Comparison of ENCODE assay signal across 8 cellular contexts in the genomic region with DNA sequence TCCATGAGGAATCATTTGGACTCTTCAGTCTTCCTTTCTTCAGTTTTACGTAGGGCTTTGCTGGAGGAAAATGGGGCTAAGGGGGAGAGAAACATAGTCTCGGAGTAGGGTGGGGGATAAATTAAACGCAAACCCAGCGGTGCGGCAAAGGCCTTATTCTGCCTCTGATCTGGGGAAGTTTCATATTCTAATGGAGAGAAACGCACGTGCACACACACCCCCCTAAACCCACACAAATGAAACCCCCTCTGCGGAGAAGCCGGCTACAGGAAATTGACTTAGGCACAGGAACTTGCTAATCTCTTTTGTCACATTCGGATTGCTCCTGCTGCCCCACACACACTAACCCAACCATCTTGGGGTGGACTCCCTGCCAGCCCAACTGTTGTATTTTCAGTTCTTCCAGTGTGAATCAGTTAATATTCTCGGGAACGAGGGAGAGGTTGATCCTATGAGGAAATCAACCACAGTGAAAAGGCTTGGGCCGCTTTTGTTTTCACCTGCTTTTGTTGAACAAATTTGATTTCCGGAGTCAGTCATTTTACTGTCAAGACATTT. TPM values are rescaled to one million over a fixed set of nuclear protein-coding genes. Genes with fewer than 3 reads are reported as not detected.
DNase-seq lines count a peak whose midpoint lies in the region; ATAC-seq and TF ChIP-seq lines count a peak whose summit lies in the region.

TSS of gene RHOH (plus strand) at position 308 of the 558 bp plus-strand sequence. CDS start 46,356 bp downstream, outside the sequence.

- POLR2A ChIA-PET in naive thymus-derived CD8-positive, alpha-beta T cell (lab: Charles Lee) = interaction anchor here (0.5 to 8.8 kb wide), 25 partner anchors 10 to 140 kb away, joined by 3 to 244 read pairs (median 12); partner anchors contain the start of gene N4BP2

- peak within 1 kb of the TSS; percentile 94 to 100 (median 98) for H3K4me3 Mint-ChIP-seq in naive thymus-derived CD8-positive, alpha-beta T cell

- no peak within 1 kb of the TSS for H3K18ac ChIP-seq in trophoblast cell (ENCODE audit: low read length)

- 54 to 62% methylated on average over 14 of the region's 14 CpGs for WGBS in thyroid gland, 2 donors
- WGBS in testis, 2 donors = 52 to 58% methylated on average over 14 of the region's 14 CpGs
- no CpG with 5 or more reads among the region's 14 CpGs for WGBS in trophoblast cell (ENCODE audit: extremely low coverage, insufficient coverage, insufficient read length)

- H4K12ac ChIP-seq in trophoblast cell (ENCODE audit: low read depth, low read length) = no peak within 1 kb of the TSS

- TF ChIP-seq POLR2A in thyroid gland (IDR thresholded peaks at IDR 0.05) (no peak), testis (IDR thresholded peaks at IDR 0.05) (no peak)

- H3K4me1 Mint-ChIP-seq in naive thymus-derived CD8-positive, alpha-beta T cell = peaks cover 35 to 71% (median 60%) of the 10 kb centered on the region in 4 donors

- peaks cover 30 to 40% (median 35%) of the 10 kb centered on the region in 3 donors for H3K36me3 Mint-ChIP-seq in naive thymus-derived CD8-positive, alpha-beta T cell

- H3K36me3 ChIP-seq in thyroid gland (no peaks in the 10 kb centered on the region), testis (ENCODE audit: low read depth, missing control alignments) (no peaks in the 10 kb centered on the region), trophoblast cell (ENCODE audit: control insufficient read depth in 1 of 2, insufficient read depth in 2 of 2, low read length in 2 of 2) (no peaks in the 10 kb centered on the region)

- no peak within 1 kb of the TSS for H2AK5ac ChIP-seq in trophoblast cell (ENCODE audit: low read length)

- no peak within 1 kb of the TSS for H3K4ac ChIP-seq in trophoblast cell (ENCODE audit: low read depth, low read length)

- H3K23ac ChIP-seq in trophoblast cell (ENCODE audit: low read length) = no peak within 1 kb of the TSS

- H3K79me2 ChIP-seq in trophoblast cell (ENCODE audit: control insufficient read depth, insufficient read depth, low read length, poor library complexity) = no peaks in the 10 kb centered on the region

- H3K27me3 ChIP-seq in thyroid gland = no peaks in the 10 kb centered on the region
- no peaks in the 10 kb centered on the region for H3K27me3 ChIP-seq in testis
- H3K27me3 ChIP-seq in trophoblast cell (ENCODE audit: insufficient read depth, low read length) = no peaks in the 10 kb centered on the region

- H3K27ac Mint-ChIP-seq in naive thymus-derived CD8-positive, alpha-beta T cell = peak within 1 kb of the TSS; percentile 94 to 100 (median 99)

- H3K14ac ChIP-seq in trophoblast cell (ENCODE audit: low read length) = no peak within 1 kb of the TSS

- peak; percentile 22 for DNase-seq in NK-92 (lab: John Stamatoyannopoulos, UW; ENCODE audit: unreplicated experiment)
- peak; percentile 45 for DNase-seq in activated T-helper 1 cell treated with Interleukin-2 at 50 U/mL for 16 hours (ENCODE audit: low read depth)
- peak; percentile 48 to 94 (median 88) for DNase-seq in naive thymus-derived CD8-positive, alpha-beta T cell
- DNase-seq in HuH-7.5 (ENCODE audit: low spot score) = no peak
- no peak for DNase-seq in thyroid gland
- DNase-seq in testis = no peak
- DNase-seq in trophoblast cell = no peak

- H3K4me2 ChIP-seq in trophoblast cell (ENCODE audit: low read length) = no peak within 1 kb of the TSS

- H3K79me1 ChIP-seq in trophoblast cell (ENCODE audit: low read length) = peaks cover 3% of the 10 kb centered on the region

- H2BK5ac ChIP-seq in trophoblast cell (ENCODE audit: low read depth, low read length, poor library complexity) = no peak within 1 kb of the TSS

- no peak within 1 kb of the TSS for H2BK120ac ChIP-seq in trophoblast cell (ENCODE audit: insufficient read depth, low read length, poor library complexity)

- H3K9ac ChIP-seq in trophoblast cell (ENCODE audit: low read length) = no peak within 1 kb of the TSS

- no peaks in the 10 kb centered on the region for H3K4me1 ChIP-seq in thyroid gland
- no peaks in the 10 kb centered on the region for H3K4me1 ChIP-seq in testis
- H3K4me1 ChIP-seq in trophoblast cell (ENCODE audit: control insufficient read depth in 1 of 2, insufficient read depth in 2 of 2, low read length in 2 of 2) = peaks cover 13 to 20% of the 10 kb centered on the region in 2 experiments

- peak within 1 kb of the TSS; percentile 99 for H3K4me3 ChIP-seq in GM12875 (ENCODE audit: low read depth, low read length)
- no peak within 1 kb of the TSS for H3K4me3 ChIP-seq in thyroid gland (replicated peaks in 1 of 3)
- no peak within 1 kb of the TSS for H3K4me3 ChIP-seq in testis
- H3K4me3 ChIP-seq in trophoblast cell (ENCODE audit: low read depth, low read length) = no peak within 1 kb of the TSS

- no peaks in the 10 kb centered on the region for H3K9me3 ChIP-seq in thyroid gland
- H3K9me3 ChIP-seq in testis = no peaks in the 10 kb centered on the region
- H3K9me3 ChIP-seq in trophoblast cell (ENCODE audit: insufficient read depth, low read depth, low read length) = no peaks in the 10 kb centered on the region

- intact Hi-C loops in thyroid gland (cut with DNase I) (no loop called here), testis (cut with DNase I; ENCODE audit: low total_unique reads) (no loop called here)

- no peak within 1 kb of the TSS for H4K8ac ChIP-seq in trophoblast cell (ENCODE audit: low read depth, low read length)

- H2AFZ ChIP-seq in trophoblast cell (ENCODE audit: insufficient read depth, low read length, poor library complexity) = no peak within 1 kb of the TSS

- no peak within 1 kb of the TSS for H2BK12ac ChIP-seq in trophoblast cell (ENCODE audit: low read length)

- ATAC-seq in naive thymus-derived CD8-positive, alpha-beta T cell = peak; percentile 41 to 52

- H4K91ac ChIP-seq in trophoblast cell (ENCODE audit: low read depth, low read length) = no peak within 1 kb of the TSS

- peaks cover 0 to 5% (median 0%) of the 10 kb centered on the region in 9 donors for H3K9me3 Mint-ChIP-seq in naive thymus-derived CD8-positive, alpha-beta T cell

- peaks cover 0 to 1% (median 0%) of the 10 kb centered on the region in 5 donors for H3K27me3 Mint-ChIP-seq in naive thymus-derived CD8-positive, alpha-beta T cell

- H3K27ac ChIP-seq in thyroid gland = no peak within 1 kb of the TSS
- H3K27ac ChIP-seq in testis = no peak within 1 kb of the TSS
- no peak within 1 kb of the TSS for H3K27ac ChIP-seq in trophoblast cell (ENCODE audit: low read depth, low read length)

- TF ChIP-seq CTCF in GM12875 (IDR thresholded peaks at IDR 0.05; ENCODE audit: borderline replicate concordance, insufficient read depth, low read depth, low read length) = no peak
- no peak for TF ChIP-seq CTCF in thyroid gland (IDR thresholded peaks at IDR 0.05)
- TF ChIP-seq CTCF in testis (IDR thresholded peaks at IDR 0.05) = no peak

RNA-seq across cellular contexts. Expression of gene RHOH, which starts in this region (rescaled TPM):
- total RNA-seq in naive thymus-derived CD8-positive, alpha-beta T cell = 100 to 1,000 TPM; 233 to 249 TPM
- polyA plus RNA-seq in naive thymus-derived CD8-positive, alpha-beta T cell = 100 to 1,000 TPM; 328 to 416 (median 383) TPM
- 1 to 10 TPM in 3 of 4 donors, under 1 TPM in 1; 0.67 to 2.7 (median 1.4) TPM for total RNA-seq in thyroid gland
- 1 to 10 TPM in 1 of 2 donors, under 1 TPM in 1; 0.39 to 1.2 TPM for total RNA-seq in testis
- polyA plus RNA-seq in testis (ENCODE audit: insufficient read depth, low read depth, low replicate concordance) = 2.5 TPM
- polyA plus RNA-seq in trophoblast cell (2013) = 0.15 and 0.22 TPM in 2 replicates

Comparison
In these comparisons a context has a peak if more than half of its experiments do, and no peak if none do; other contexts are left out.
1. RNA of gene RHOH (total RNA-seq): 233 to 249 TPM in naive thymus-derived CD8-positive, alpha-beta T cell; 0.67 to 2.7 TPM in thyroid gland and 0.39 to 1.2 TPM in testis; every median in the first group is over 10 times any median in the second.
2. RNA of gene RHOH (polyA plus RNA-seq): 328 to 416 TPM in naive thymus-derived CD8-positive, alpha-beta T cell; 2.5 TPM in testis (single experiment); every median in the first group is over 10 times any median in the second.
3. DNase-seq: peak in NK-92 (single experiment), activated T-helper 1 cell treated with Interleukin-2 at 50 U/mL for 16 hours (single experiment) and naive thymus-derived CD8-positive, alpha-beta T cell (10 of 10); none in HuH-7.5 (single experiment), thyroid gland (0 of 2), testis (single experiment) and trophoblast cell (0 of 2).